1 cellular context compared by ENCODE assay signal in the genomic region with DNA sequence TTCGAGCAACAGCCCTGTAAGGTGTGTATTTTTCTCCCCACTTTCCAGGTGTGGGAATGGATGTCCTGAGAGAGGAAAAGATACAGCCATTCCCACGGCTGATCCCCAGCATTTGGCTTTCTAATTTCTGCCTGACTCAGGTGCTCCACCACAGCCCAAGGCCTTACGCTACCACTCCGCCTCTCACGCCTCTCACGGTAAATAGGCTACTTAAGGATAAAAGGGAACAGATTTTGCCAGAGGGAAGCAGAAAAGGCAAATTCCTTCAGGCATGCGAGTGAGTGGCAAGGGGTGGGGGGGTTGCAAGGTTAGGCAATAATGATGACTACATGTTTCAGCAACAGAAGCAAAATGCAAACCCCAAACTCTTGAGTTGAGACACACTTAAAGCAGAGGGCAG.
TF ChIP-seq lines count a peak whose summit lies in the region.

No MANE protein-coding gene starts in this region.

TF ChIP-seq in SK-N-SH treated with all-trans-retinoic acid at 6 μM for 48 hours, 23 proteins besides CTCF, POLR2A, EP300 and RAD21 (continued from another document):
- TF ChIP-seq, protein P1, sequence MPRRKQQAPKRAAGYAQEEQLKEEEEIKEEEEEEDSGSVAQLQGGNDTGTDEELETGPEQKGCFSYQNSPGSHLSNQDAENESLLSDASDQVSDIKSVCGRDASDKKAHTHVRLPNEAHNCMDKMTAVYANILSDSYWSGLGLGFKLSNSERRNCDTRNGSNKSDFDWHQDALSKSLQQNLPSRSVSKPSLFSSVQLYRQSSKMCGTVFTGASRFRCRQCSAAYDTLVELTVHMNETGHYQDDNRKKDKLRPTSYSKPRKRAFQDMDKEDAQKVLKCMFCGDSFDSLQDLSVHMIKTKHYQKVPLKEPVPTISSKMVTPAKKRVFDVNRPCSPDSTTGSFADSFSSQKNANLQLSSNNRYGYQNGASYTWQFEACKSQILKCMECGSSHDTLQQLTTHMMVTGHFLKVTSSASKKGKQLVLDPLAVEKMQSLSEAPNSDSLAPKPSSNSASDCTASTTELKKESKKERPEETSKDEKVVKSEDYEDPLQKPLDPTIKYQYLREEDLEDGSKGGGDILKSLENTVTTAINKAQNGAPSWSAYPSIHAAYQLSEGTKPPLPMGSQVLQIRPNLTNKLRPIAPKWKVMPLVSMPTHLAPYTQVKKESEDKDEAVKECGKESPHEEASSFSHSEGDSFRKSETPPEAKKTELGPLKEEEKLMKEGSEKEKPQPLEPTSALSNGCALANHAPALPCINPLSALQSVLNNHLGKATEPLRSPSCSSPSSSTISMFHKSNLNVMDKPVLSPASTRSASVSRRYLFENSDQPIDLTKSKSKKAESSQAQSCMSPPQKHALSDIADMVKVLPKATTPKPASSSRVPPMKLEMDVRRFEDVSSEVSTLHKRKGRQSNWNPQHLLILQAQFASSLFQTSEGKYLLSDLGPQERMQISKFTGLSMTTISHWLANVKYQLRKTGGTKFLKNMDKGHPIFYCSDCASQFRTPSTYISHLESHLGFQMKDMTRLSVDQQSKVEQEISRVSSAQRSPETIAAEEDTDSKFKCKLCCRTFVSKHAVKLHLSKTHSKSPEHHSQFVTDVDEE (CRISPR knock-in tag; IDR thresholded peaks at IDR 0.05), result no peak
- no peak for TF ChIP-seq ZC3H10 (CRISPR knock-in tag; IDR thresholded peaks at IDR 0.05)
- TF ChIP-seq ZFP30 (CRISPR knock-in tag; IDR thresholded peaks at IDR 0.05), result no peak
- no peak for TF ChIP-seq GLIS3 (CRISPR knock-in tag; IDR thresholded peaks at IDR 0.05)
- no peak for TF ChIP-seq ZFP3 (CRISPR knock-in tag; IDR thresholded peaks at IDR 0.05)
- TF ChIP-seq TOX (CRISPR knock-in tag; IDR thresholded peaks at IDR 0.05; ENCODE audit: borderline replicate concordance), result no peak
- no peak for TF ChIP-seq CSDC2 (CRISPR knock-in tag; IDR thresholded peaks at IDR 0.05)
- no peak for TF ChIP-seq ZNF8 (CRISPR knock-in tag; IDR thresholded peaks at IDR 0.05)
- TF ChIP-seq, protein P2, sequence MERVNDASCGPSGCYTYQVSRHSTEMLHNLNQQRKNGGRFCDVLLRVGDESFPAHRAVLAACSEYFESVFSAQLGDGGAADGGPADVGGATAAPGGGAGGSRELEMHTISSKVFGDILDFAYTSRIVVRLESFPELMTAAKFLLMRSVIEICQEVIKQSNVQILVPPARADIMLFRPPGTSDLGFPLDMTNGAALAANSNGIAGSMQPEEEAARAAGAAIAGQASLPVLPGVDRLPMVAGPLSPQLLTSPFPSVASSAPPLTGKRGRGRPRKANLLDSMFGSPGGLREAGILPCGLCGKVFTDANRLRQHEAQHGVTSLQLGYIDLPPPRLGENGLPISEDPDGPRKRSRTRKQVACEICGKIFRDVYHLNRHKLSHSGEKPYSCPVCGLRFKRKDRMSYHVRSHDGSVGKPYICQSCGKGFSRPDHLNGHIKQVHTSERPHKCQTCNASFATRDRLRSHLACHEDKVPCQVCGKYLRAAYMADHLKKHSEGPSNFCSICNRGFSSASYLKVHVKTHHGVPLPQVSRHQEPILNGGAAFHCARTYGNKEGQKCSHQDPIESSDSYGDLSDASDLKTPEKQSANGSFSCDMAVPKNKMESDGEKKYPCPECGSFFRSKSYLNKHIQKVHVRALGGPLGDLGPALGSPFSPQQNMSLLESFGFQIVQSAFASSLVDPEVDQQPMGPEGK (CRISPR knock-in tag; IDR thresholded peaks at IDR 0.05; ENCODE audit: borderline replicate concordance), result no peak
- TF ChIP-seq SNAI2 (CRISPR knock-in tag; IDR thresholded peaks at IDR 0.05), result no peak
TF ChIP-seq in SK-N-SH treated with all-trans-retinoic acid at 6 μM for 48 hours: peak in this region for 0.
